9 cellular contexts compared by ENCODE assay signal in the genomic region with DNA sequence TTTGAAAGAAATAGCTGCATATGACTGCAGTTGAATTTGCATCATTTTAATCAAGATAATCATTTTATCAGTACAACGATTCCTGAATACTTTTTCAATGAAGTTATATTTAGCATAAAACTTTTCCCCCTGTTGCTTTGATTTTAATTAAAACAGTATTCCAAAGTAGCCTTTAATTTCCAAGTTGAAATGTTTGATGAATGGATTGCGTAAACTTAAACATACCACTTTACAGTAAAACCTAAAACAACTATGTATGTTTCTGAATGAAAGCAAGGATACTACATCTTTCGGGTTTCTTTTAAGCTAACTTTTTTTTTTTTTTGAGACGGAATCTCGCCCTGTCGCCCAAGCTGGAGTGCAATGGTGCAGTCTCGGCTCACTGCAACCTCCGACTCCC. TPM values are rescaled to one million over a fixed set of nuclear protein-coding genes. Genes with fewer than 3 reads are reported as not detected.
DNase-seq lines count a peak whose midpoint lies in the region; ATAC-seq, FAIRE-seq and TF ChIP-seq lines count a peak whose summit lies in the region.
"Had no signal": no experiment of that assay in that cellular context is flagged by ENCODE, and none has a peak within 500 bp of the region (broad histone marks: within the 10 kb centered on the region; RNA-seq: fewer than 3 reads in every experiment).

No MANE protein-coding gene starts in this region.

- intact Hi-C loops in CD8-positive, alpha-beta T cell (cut with DNase I, micrococcal nuclease), result loop anchor here (1.0 to 5.0 kb wide), 4 partner anchors 53 to 1832 kb away; a partner anchor contains a TSS
- intact Hi-C loops in endothelial cell of umbilical vein (cut with micrococcal nuclease), result loop anchor here (5.0 kb wide), 1 partner anchor 213 kb away; a partner anchor contains a TSS

- dilution Hi-C loops in endothelial cell of umbilical vein (cut with MboI; ENCODE audit: extremely low pct_ligation_motif_present, low sequenced_read_pairs), result no loop called here

- no peak for DNase-seq in CD8-positive, alpha-beta T cell
- no peak for DNase-seq in endothelial cell of umbilical vein (ENCODE audit: low read depth, low spot score)
- no peak for DNase-seq in osteoblast (ENCODE audit: insufficient read length, low spot score, missing footprints)
- no peak for DNase-seq in H4 (ENCODE audit: low spot score)
- DNase-seq in globus pallidus (ENCODE audit: low spot score), result no peak
- DNase-seq in stimulated activated CD4-positive, alpha-beta T cell treated with anti-CD3 and anti-CD28 coated beads, Interleukin-4, amount 100 ng/mL, for 4 hours, result no peak

- H3K27me3 ChIP-seq in CD8-positive, alpha-beta T cell (ENCODE audit: insufficient read depth, low read length), result no peaks in the 10 kb centered on the region
- H3K27me3 ChIP-seq in OCI-LY3 (ENCODE audit: low read depth, low read length) (no peaks in the 10 kb centered on the region), endothelial cell of umbilical vein (ENCODE audit: control insufficient read depth in 2 of 2, insufficient read depth in 2 of 2, low read length in 2 of 2) (no peaks in the 10 kb centered on the region), osteoblast (ENCODE audit: insufficient read depth, low read length) (no peaks in the 10 kb centered on the region)

- H3K79me2 ChIP-seq in OCI-LY3 (ENCODE audit: low read length) (peaks cover 12% of the 10 kb centered on the region), endothelial cell of umbilical vein (ENCODE audit: control insufficient read depth, insufficient read depth, low read length) (peaks cover 8% of the 10 kb centered on the region), osteoblast (ENCODE audit: insufficient read depth, low read length) (peaks cover 14% of the 10 kb centered on the region)

- H3K36me3 Mint-ChIP-seq in CD8-positive, alpha-beta T cell, result peaks cover 17% of the 10 kb centered on the region

- peak overlapping the region; percentile 96 for H3K27ac Mint-ChIP-seq in CD8-positive, alpha-beta T cell

- no peaks in the 10 kb centered on the region for H3K9me1 ChIP-seq in endothelial cell of umbilical vein (replicated peaks; ENCODE audit: control insufficient read depth, extremely low read depth, insufficient read depth, low read length)

- BruUV-seq in endothelial cell of umbilical vein (replicated peaks; lab: Mats Ljungman, UMichigan), result no TSS peak

- H3K9ac ChIP-seq in OCI-LY3 (ENCODE audit: low read length), result peak overlapping the region; percentile 79
- H3K9ac ChIP-seq in endothelial cell of umbilical vein (replicated peaks; ENCODE audit: extremely low read depth, insufficient read depth, low read length), result peak overlapping the region; percentile 30

- no peaks in the 10 kb centered on the region for H4K20me1 ChIP-seq in OCI-LY3 (ENCODE audit: insufficient read depth, low read length)
- no peaks in the 10 kb centered on the region for H4K20me1 ChIP-seq in endothelial cell of umbilical vein (replicated peaks; ENCODE audit: control insufficient read depth, extremely low read depth, insufficient read depth, low read length)
- no peaks in the 10 kb centered on the region for H4K20me1 ChIP-seq in osteoblast (ENCODE audit: insufficient read depth, low read length)

- no peaks in the 10 kb centered on the region for H3K36me3 ChIP-seq in CD8-positive, alpha-beta T cell (ENCODE audit: insufficient read depth, low read length)
- H3K36me3 ChIP-seq in OCI-LY3 (replicated peaks; ENCODE audit: low read depth, low read length) (no peaks in the 10 kb centered on the region), endothelial cell of umbilical vein (ENCODE audit: control insufficient read depth in 2 of 2, extremely low read depth in 1 of 2, insufficient read depth in 2 of 2, low read length in 2 of 2) (no peaks in the 10 kb centered on the region), osteoblast (ENCODE audit: insufficient read depth, low read length) (no peaks in the 10 kb centered on the region)

- ATAC-seq in CD8-positive, alpha-beta T cell, result no peak
- ATAC-seq in GM18517 (IDR thresholded peaks at IDR 0.05; ENCODE audit: unreplicated experiment), result no peak

- FAIRE-seq in endothelial cell of umbilical vein (lab: Jason Lieb, UNC), result no peak
- FAIRE-seq: colon had no signal

- TF ChIP-seq CTCF in CD8-positive, alpha-beta T cell (IDR thresholded peaks at IDR 0.05), result no peak
- TF ChIP-seq CTCF in OCI-LY3 (IDR thresholded peaks at IDR 0.05; ENCODE audit: low read depth, low read length) (no peak), endothelial cell of umbilical vein (IDR thresholded peaks at IDR 0.05; ENCODE audit: extremely low read depth in 1 of 2, insufficient read depth in 1 of 2, low read depth in 1 of 2, low read length in 2 of 2) (no peak), osteoblast (IDR thresholded peaks at IDR 0.05; ENCODE audit: extremely low read depth, low read depth, low read length) (no peak)

- no peak for TF ChIP-seq POLR2A in endothelial cell of umbilical vein (IDR thresholded peaks at IDR 0.05; ENCODE audit: low read depth, low read length)

- H3K4me2 ChIP-seq in OCI-LY3 (ENCODE audit: low read length), result peak overlapping the region; percentile 86
- peak overlapping the region; percentile 72 for H3K4me2 ChIP-seq in endothelial cell of umbilical vein (ENCODE audit: insufficient read depth, low read length)
- H3K4me2 ChIP-seq in osteoblast (ENCODE audit: insufficient read depth, low read length), result peak overlapping the region; percentile 85

- H3K9me3 Mint-ChIP-seq in CD8-positive, alpha-beta T cell, result no peaks in the 10 kb centered on the region

- H2AFZ ChIP-seq in OCI-LY3 (ENCODE audit: low read depth, low read length), result no peak overlapping the region
- no peak overlapping the region for H2AFZ ChIP-seq in endothelial cell of umbilical vein (ENCODE audit: low read depth, low read length)
- H2AFZ ChIP-seq in osteoblast (ENCODE audit: low read length), result peak overlapping the region; percentile 65

- H3K4me1 ChIP-seq in CD8-positive, alpha-beta T cell (ENCODE audit: insufficient read depth, low read length), result peaks cover 29% of the 10 kb centered on the region
- H3K4me1 ChIP-seq in OCI-LY3 (ENCODE audit: low read length) (peaks cover 12% of the 10 kb centered on the region), endothelial cell of umbilical vein (ENCODE audit: control insufficient read depth, extremely low read depth, insufficient read depth, low read length) (peaks cover 21% of the 10 kb centered on the region), osteoblast (ENCODE audit: insufficient read depth, low read length) (peaks cover 11% of the 10 kb centered on the region)

- POLR2A ChIA-PET in CD8-positive, alpha-beta T cell (lab: Charles Lee), result interaction anchor here (1.6 to 3.5 kb wide), 4 partner anchors 26 to 105 kb away, joined by 5 to 38 read pairs (median 12); a partner anchor contains a TSS
- POLR2A ChIA-PET in endothelial cell of umbilical vein (lab: Charles Lee), result interaction anchor here (0.8 kb wide), 1 partner anchor 25 kb away, joined by 3 read pairs; a partner anchor contains a TSS

- H3K27me3 Mint-ChIP-seq in CD8-positive, alpha-beta T cell (ENCODE audit: low read depth), result no peaks in the 10 kb centered on the region

- peak overlapping the region; percentile 98 for H3K4me3 ChIP-seq in CD8-positive, alpha-beta T cell (ENCODE audit: low read depth, low read length)
- peak overlapping the region; percentile 90 for H3K4me3 ChIP-seq in OCI-LY3 (ENCODE audit: low read length)
- peak overlapping the region; percentile 24 to 84 (median 61) for H3K4me3 ChIP-seq in endothelial cell of umbilical vein (replicated peaks in 1 of 3; ENCODE audit: insufficient read depth in 1 of 3, low read depth in 1 of 3, low read length in 3 of 3)
- H3K4me3 ChIP-seq in osteoblast (ENCODE audit: insufficient read depth, low read length), result peak overlapping the region; percentile 87

- peaks cover 37% of the 10 kb centered on the region for H3K4me1 Mint-ChIP-seq in CD8-positive, alpha-beta T cell (ENCODE audit: low read depth)

- CTCF ChIA-PET in CD8-positive, alpha-beta T cell (lab: Charles Lee), result interaction anchor here (2.1 kb wide), 1 partner anchor 27 kb away, joined by 7 read pairs; no protein-coding TSS in a partner anchor
- CTCF ChIA-PET in endothelial cell of umbilical vein (lab: Charles Lee), result interaction anchor here (3.8 kb wide), 1 partner anchor 26 kb away, joined by 42 read pairs; a partner anchor contains a TSS

- H3K27ac ChIP-seq in CD8-positive, alpha-beta T cell (ENCODE audit: low read depth, low read length), result no peak overlapping the region
- H3K27ac ChIP-seq in OCI-LY3 (ENCODE audit: low read length) (no peak overlapping the region), endothelial cell of umbilical vein (ENCODE audit: insufficient read depth, low read depth, low read length) (no peak overlapping the region), osteoblast (ENCODE audit: low read depth, low read length) (no peak overlapping the region)

- no peaks in the 10 kb centered on the region for H3K9me3 ChIP-seq in CD8-positive, alpha-beta T cell (ENCODE audit: low read length)
- H3K9me3 ChIP-seq in OCI-LY3 (ENCODE audit: insufficient read depth, low read length), result no peaks in the 10 kb centered on the region; the same call in 1 of the 2 replicates
- H3K9me3 ChIP-seq in endothelial cell of umbilical vein (replicated peaks; ENCODE audit: control insufficient read depth, insufficient read depth, low read length), result no peaks in the 10 kb centered on the region
- no peaks in the 10 kb centered on the region for H3K9me3 ChIP-seq in osteoblast (ENCODE audit: low read depth, low read length)

- H3K4me3 Mint-ChIP-seq in CD8-positive, alpha-beta T cell, result peak overlapping the region; percentile 99

RNA-seq across cellular contexts. Expression of a gene that starts 1.4 kb away (rescaled TPM):
- 1 to 10 TPM; 7.4 to 9.4 TPM for total RNA-seq in CD8-positive, alpha-beta T cell
- total RNA-seq in endothelial cell of umbilical vein, result 23.0 and 24.9 TPM in 2 replicates
- polyA plus RNA-seq in endothelial cell of umbilical vein, result 3.6 and 4.7 TPM in 2 replicates
- 6.8 and 7.1 TPM in 2 replicates for polyA plus RNA-seq in endothelial cell of umbilical vein (2011; cell fraction: cytosol; rRNA removed)
- polyA plus RNA-seq in endothelial cell of umbilical vein (2011; cell fraction: nucleus; rRNA removed), result 6.4 and 7.4 TPM in 2 replicates
- polyA plus RNA-seq in endothelial cell of umbilical vein (2012), result 15.0 and 15.3 TPM in 2 replicates
- 13.5 and 13.9 TPM in 2 replicates for polyA minus RNA-seq in endothelial cell of umbilical vein
- 12.6 TPM for polyA minus RNA-seq in endothelial cell of umbilical vein (2011; cell fraction: cytosol; rRNA and poly(A)+ RNA removed)
- polyA minus RNA-seq in endothelial cell of umbilical vein (2011; cell fraction: nucleus; rRNA and poly(A)+ RNA removed), result 14.5 and 16.6 TPM in 2 replicates
- 31.5 and 34.2 TPM in 2 replicates for total RNA-seq in osteoblast
- 5.3 and 9.4 TPM in 2 replicates for total RNA-seq in H4 (2014; rRNA removed; shearing (Covaris generic))

RNA-seq across cellular contexts. Expression of a gene that starts 25.1 kb away (rescaled TPM):
- 10 to 100 TPM in 1 of 2 experiments, 1 to 10 TPM in 1; 9.6 to 10.8 TPM for total RNA-seq in CD8-positive, alpha-beta T cell
- total RNA-seq in endothelial cell of umbilical vein (77.5 and 83.4 TPM in 2 replicates), osteoblast (30.4 and 41.3 TPM in 2 replicates)
- 61.3 and 78.4 TPM in 2 replicates for polyA plus RNA-seq in endothelial cell of umbilical vein
- polyA plus RNA-seq in endothelial cell of umbilical vein (2011; cell fraction: cytosol; rRNA removed), result 110 and 133 TPM in 2 replicates
- polyA plus RNA-seq in endothelial cell of umbilical vein (2011; cell fraction: nucleus; rRNA removed), result 36.2 and 47.2 TPM in 2 replicates
- polyA plus RNA-seq in endothelial cell of umbilical vein (2012), result 110 and 137 TPM in 2 replicates
- polyA minus RNA-seq in endothelial cell of umbilical vein, result 14.4 and 18.6 TPM in 2 replicates
- 39.5 TPM for polyA minus RNA-seq in endothelial cell of umbilical vein (2011; cell fraction: cytosol; rRNA and poly(A)+ RNA removed)
- polyA minus RNA-seq in endothelial cell of umbilical vein (2011; cell fraction: nucleus; rRNA and poly(A)+ RNA removed), result 7.2 and 7.9 TPM in 2 replicates
- 72.2 and 86.0 TPM in 2 replicates for total RNA-seq in H4 (2014; rRNA removed; shearing (Covaris generic))

RNA-seq across cellular contexts. Expression of a gene that starts 53.9 kb away (rescaled TPM):
- 10 to 100 TPM; 32.7 to 34.5 TPM for total RNA-seq in CD8-positive, alpha-beta T cell
- total RNA-seq in endothelial cell of umbilical vein (53.9 and 56.2 TPM in 2 replicates), osteoblast (35.1 and 37.6 TPM in 2 replicates)
- 31.6 and 38.6 TPM in 2 replicates for polyA plus RNA-seq in endothelial cell of umbilical vein
- polyA plus RNA-seq in endothelial cell of umbilical vein (2011; cell fraction: cytosol; rRNA removed), result 43.2 and 46.5 TPM in 2 replicates
- 47.8 and 53.1 TPM in 2 replicates for polyA plus RNA-seq in endothelial cell of umbilical vein (2011; cell fraction: nucleus; rRNA removed)
- polyA plus RNA-seq in endothelial cell of umbilical vein (2012), result 58.3 and 68.0 TPM in 2 replicates
- polyA minus RNA-seq in endothelial cell of umbilical vein, result 44.2 and 49.1 TPM in 2 replicates
- polyA minus RNA-seq in endothelial cell of umbilical vein (2011; cell fraction: cytosol; rRNA and poly(A)+ RNA removed), result 22.9 TPM
- 34.8 and 35.8 TPM in 2 replicates for polyA minus RNA-seq in endothelial cell of umbilical vein (2011; cell fraction: nucleus; rRNA and poly(A)+ RNA removed)
- total RNA-seq in H4 (2014; rRNA removed; shearing (Covaris generic)), result 23.1 and 31.4 TPM in 2 replicates
